1 cellular context compared by ENCODE assay signal in the genomic region with DNA sequence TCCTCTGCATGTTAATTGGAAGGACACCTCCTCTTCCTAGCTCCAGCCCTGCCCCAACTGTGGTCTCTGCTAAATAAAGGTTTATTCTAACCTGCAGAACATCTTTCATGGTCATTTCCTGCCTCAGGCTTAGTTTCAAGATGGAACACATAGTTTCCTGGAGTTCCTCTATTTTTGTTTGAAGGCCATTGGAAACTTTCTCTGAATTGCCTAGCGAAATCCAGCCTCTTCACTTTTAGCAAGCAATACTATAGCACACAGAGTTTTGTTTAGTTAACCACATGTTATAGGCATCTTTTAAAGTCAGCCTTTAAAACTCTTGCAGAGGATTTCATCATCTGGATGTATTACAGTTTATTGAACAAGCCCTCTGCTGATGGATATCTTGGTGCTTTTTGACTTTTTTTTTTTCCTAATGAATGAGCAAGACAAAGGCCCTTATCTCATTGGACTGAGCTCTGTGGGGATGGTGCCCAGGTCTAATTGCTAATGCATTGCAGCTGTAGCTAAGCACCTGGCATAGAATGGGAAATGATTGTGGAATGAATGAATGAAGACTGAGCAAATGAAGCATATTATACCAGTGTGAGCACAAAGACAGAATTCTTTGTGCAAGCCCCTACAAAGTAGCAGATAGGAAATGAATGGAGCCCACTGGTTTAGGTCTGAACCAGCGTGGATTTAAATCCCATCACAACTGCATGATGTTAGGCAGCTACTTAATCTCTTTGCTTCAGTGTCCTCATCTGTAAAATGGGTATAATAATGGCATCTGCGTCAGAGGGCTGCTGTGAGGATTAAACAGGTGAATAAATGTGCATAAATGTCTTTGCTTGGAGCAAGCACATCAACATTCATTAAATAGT.
TF ChIP-seq lines count a peak whose summit lies in the region.

No MANE protein-coding gene starts in this region.

TF ChIP-seq in GM23338, 12 proteins besides CTCF, POLR2A, EP300 and RAD21 (continued from another document):
- TF ChIP-seq ZNF462 (CRISPR knock-in tag; IDR thresholded peaks at IDR 0.05): no peak
- TF ChIP-seq ZNF114 (CRISPR knock-in tag; IDR thresholded peaks at IDR 0.05): no peak
- TF ChIP-seq NANOG (IDR thresholded peaks at IDR 0.05; ENCODE audit: borderline replicate concordance): no peak
- TF ChIP-seq JUNB (IDR thresholded peaks at IDR 0.05; ENCODE audit: unreplicated experiment): no peak
- no peak for TF ChIP-seq EZH2 (IDR thresholded peaks at IDR 0.05; ENCODE audit: low read depth, unreplicated experiment)
- no peak for TF ChIP-seq ZNF331 (CRISPR knock-in tag; IDR thresholded peaks at IDR 0.05; ENCODE audit: low read depth)
- TF ChIP-seq STAT1 (IDR thresholded peaks at IDR 0.05; ENCODE audit: unreplicated experiment): no peak
